In the genomic region with DNA sequence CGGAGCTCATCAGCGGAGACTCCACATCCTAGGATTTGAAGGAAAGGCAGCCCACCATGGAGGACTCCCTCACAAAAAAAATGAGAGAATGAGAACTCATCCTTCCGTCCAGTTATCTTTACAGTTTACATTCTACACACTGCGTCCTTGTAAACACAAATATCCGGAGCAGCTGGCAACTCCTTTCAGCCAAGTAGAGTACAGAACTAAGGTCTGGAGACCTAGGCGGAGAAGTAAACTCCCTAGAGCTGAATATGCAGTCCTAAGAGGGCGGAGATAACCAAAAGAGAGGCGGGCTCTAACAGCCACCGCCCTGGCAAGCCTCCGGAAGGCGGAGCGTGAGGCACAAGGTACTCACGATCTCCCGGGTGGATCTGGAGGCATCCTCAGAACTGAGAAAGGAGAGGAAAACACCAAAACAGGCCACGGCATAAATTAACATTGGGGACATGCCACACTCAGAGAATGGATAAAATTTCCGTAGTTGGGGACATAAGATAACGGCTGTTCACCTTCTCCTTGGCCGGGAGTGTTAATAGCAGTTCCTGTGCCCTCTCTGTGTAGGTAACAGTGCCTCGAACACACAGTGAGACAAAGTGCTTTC, we compare ENCODE assay signal across 8 cellular contexts. TPM values are rescaled to one million over a fixed set of nuclear protein-coding genes. Genes with fewer than 3 reads are reported as not detected.
DNase-seq lines count a peak whose midpoint lies in the region; ATAC-seq and TF ChIP-seq lines count a peak whose summit lies in the region.

No MANE protein-coding gene starts in this region.

- intact Hi-C loops in Right ventricle myocardium superior (cut with DNase I), result no loop called here

- no peaks in the 10 kb centered on the region for H3K27me3 Mint-ChIP-seq in activated naive CD8-positive, alpha-beta T cell treated with anti-CD3 and anti-CD28 coated beads for 36 hours

- DNase-seq in ELF-1 (ENCODE audit: low read depth, low spot score) (peak; percentile 84), NB4 (ENCODE audit: low read depth) (peak; percentile 89), SKM-1 treated with dmso at 0.1 percent for 144 hours (lab: John Stamatoyannopoulos, UW; ENCODE audit: unreplicated experiment) (peak; percentile 79), Right ventricle myocardium superior (peak; percentile 92), tibial nerve (ENCODE audit: low spot score in 2 of 2) (peak; percentile 85 to 90)
- peak; percentile 82 for DNase-seq in activated naive CD8-positive, alpha-beta T cell treated with anti-CD3 and anti-CD28 coated beads for 36 hours

- TF ChIP-seq EP300 in tibial nerve (IDR thresholded peaks at IDR 0.05), result peak in 1 of 2 donors; percentile 72

- peak overlapping the region; percentile 84 for H3K27ac ChIP-seq in parathyroid adenoma
- peak overlapping the region; percentile 89 to 99 (median 97) for H3K27ac ChIP-seq in tibial nerve

- 0 to 1% methylated on average over 19 of the region's 19 CpGs for WGBS in tibial nerve, 2 donors

- peak overlapping the region; percentile 99 for H3K27ac Mint-ChIP-seq in activated naive CD8-positive, alpha-beta T cell treated with anti-CD3 and anti-CD28 coated beads for 36 hours

- H3K4me1 ChIP-seq in parathyroid adenoma (peaks cover 3% of the 10 kb centered on the region), tibial nerve (peaks cover 0 to 43% (median 14%) of the 10 kb centered on the region in 4 donors)

- H3K9me3 ChIP-seq in parathyroid adenoma (ENCODE audit: control insufficient read depth, low read length) (no peaks in the 10 kb centered on the region), tibial nerve (no peaks in the 10 kb centered on the region)

- peak; percentile 32 for ATAC-seq in Right ventricle myocardium superior (ENCODE audit: poor library complexity)
- no peak for ATAC-seq in HG02973 (IDR thresholded peaks at IDR 0.05; ENCODE audit: unreplicated experiment)

- TF ChIP-seq POLR2A in NB4 (IDR thresholded peaks at IDR 0.05; ENCODE audit: extremely low read depth, insufficient read length) (peak; percentile 63), tibial nerve (IDR thresholded peaks at IDR 0.05) (peak; percentile 4 to 15)

- H3K79me2 ChIP-seq in parathyroid adenoma, result peaks cover 2% of the 10 kb centered on the region

- no peak for TF ChIP-seq CTCF in NB4 (IDR thresholded peaks at IDR 0.05; ENCODE audit: low read depth, low read length)
- no peak for TF ChIP-seq CTCF in parathyroid adenoma (IDR thresholded peaks at IDR 0.05)
- TF ChIP-seq CTCF in tibial nerve (IDR thresholded peaks at IDR 0.05), result no peak

- peaks cover 31% of the 10 kb centered on the region for H3K4me1 Mint-ChIP-seq in activated naive CD8-positive, alpha-beta T cell treated with anti-CD3 and anti-CD28 coated beads for 36 hours

- H3K4me3 ChIP-seq in NB4 (ENCODE audit: low read depth, low read length), result peak overlapping the region; percentile 98
- peak overlapping the region; percentile 78 for H3K4me3 ChIP-seq in parathyroid adenoma (ENCODE audit: low read depth, low read length)
- H3K4me3 ChIP-seq in tibial nerve, result peak overlapping the region; percentile 68 to 94 (median 83)

- no peaks in the 10 kb centered on the region for H3K9me3 Mint-ChIP-seq in activated naive CD8-positive, alpha-beta T cell treated with anti-CD3 and anti-CD28 coated beads for 36 hours

- peak overlapping the region; percentile 93 for H3K4me3 Mint-ChIP-seq in activated naive CD8-positive, alpha-beta T cell treated with anti-CD3 and anti-CD28 coated beads for 36 hours

- peak overlapping the region; percentile 75 for H3K4me2 ChIP-seq in parathyroid adenoma (ENCODE audit: low read length)

- H3K36me3 ChIP-seq in parathyroid adenoma (ENCODE audit: control insufficient read depth, insufficient read depth, low read length) (no peaks in the 10 kb centered on the region), tibial nerve (no peaks in the 10 kb centered on the region)

- no peak overlapping the region for H3K9ac ChIP-seq in parathyroid adenoma

- H2AFZ ChIP-seq in parathyroid adenoma, result peak overlapping the region; percentile 78

- no peaks in the 10 kb centered on the region for H3K27me3 ChIP-seq in parathyroid adenoma (ENCODE audit: control insufficient read depth, insufficient read depth, low read length)
- H3K27me3 ChIP-seq in tibial nerve, result no peaks in the 10 kb centered on the region

- peaks cover 9% of the 10 kb centered on the region for H3K36me3 Mint-ChIP-seq in activated naive CD8-positive, alpha-beta T cell treated with anti-CD3 and anti-CD28 coated beads for 36 hours

RNA-seq across cellular contexts. Expression of a gene that starts 1.0 kb away (rescaled TPM):
- 10 to 100 TPM; 74.2 to 77.0 TPM for total RNA-seq in activated naive CD8-positive, alpha-beta T cell treated with anti-CD3 and anti-CD28 coated beads for 36 hours
- total RNA-seq in Right ventricle myocardium superior (25.4 TPM), tibial nerve (10 to 100 TPM; 40.2 to 59.4 (median 43.1) TPM)
